20 cellular contexts compared by ENCODE assay signal in genomic region chr5:113218200-113218599, GRCh38.
DNase-seq lines count a peak whose midpoint lies in the region; ATAC-seq, FAIRE-seq and TF ChIP-seq lines count a peak whose summit lies in the region.
"Had no signal": no experiment of that assay in that cellular context is flagged by ENCODE, and none has a peak within 500 bp of the region (broad histone marks: within the 10 kb centered on the region; RNA-seq: fewer than 3 reads in every experiment).

No MANE protein-coding gene starts in this region.

- peaks cover 89% of the 10 kb centered on the region for H3K4me1 ChIP-seq in HUES48 (ENCODE audit: control insufficient read depth, insufficient read depth, low read length)
- H3K4me1 ChIP-seq in kidney (ENCODE audit: control insufficient read depth in 1 of 2, insufficient read depth in 1 of 2, low read depth in 1 of 2, low read length in 2 of 2): peaks cover 3 to 8% of the 10 kb centered on the region in 2 donors

- TF ChIP-seq CTCF in WERI-Rb-1 (IDR thresholded peaks at IDR 0.05; ENCODE audit: low read depth, low read length) (no peak), kidney (IDR thresholded peaks at IDR 0.05; ENCODE audit: borderline replicate concordance, extremely low read depth, insufficient read depth) (no peak)

- ATAC-seq in sciatic nerve (peak; percentile 32), GM21786 (IDR thresholded peaks at IDR 0.05; ENCODE audit: unreplicated experiment) (no peak)
- ATAC-seq: CD8-positive, alpha-beta T cell; gastroesophageal sphincter; K562; natural killer cell treated with Interleukin-12 subunit alpha and Interleukin-12 subunit beta and Interleukin-15 and Interleukin-18, amount 100 ng/mL, for 72 hours; upper lobe of right lung had no signal

- FAIRE-seq in kidney (lab: Jason Lieb, UNC): no peak
- FAIRE-seq: K562 had no signal

- H3K9me3 ChIP-seq in HUES48 (ENCODE audit: control insufficient read depth, insufficient read depth, low read length) (no peaks in the 10 kb centered on the region), WERI-Rb-1 (ENCODE audit: severe bottlenecking) (no peaks in the 10 kb centered on the region), kidney (ENCODE audit: control insufficient read depth in 1 of 2, low read length in 2 of 2) (no peaks in the 10 kb centered on the region)
- H3K9me3 ChIP-seq: gastroesophageal sphincter, SJCRH30, upper lobe of right lung had no signal

- DNase-seq in WERI-Rb-1 (peak; percentile 88), kidney (no peak), sciatic nerve (ENCODE audit: low spot score) (no peak), DMS53 (lab: John Stamatoyannopoulos, UW) (no peak)
- DNase-seq in stimulated activated naive CD4-positive, alpha-beta T cell (lab: John Stamatoyannopoulos, UW): no peak
- DNase-seq: activated CD8-positive, alpha-beta memory T cell treated with anti-CD3 and anti-CD28 coated beads for 24 hours; brain microvascular endothelial cell; CD8-positive, alpha-beta T cell; EL; GM23248; NCI-H187 treated with DMSO at 0.1 percent for 48 hours; OCI-M1; SJCRH30; upper lobe of right lung had no signal

- peak overlapping the region; percentile 45 for H3K27ac ChIP-seq in HUES48 (ENCODE audit: low read depth, low read length)
- peak overlapping the region; percentile 92 for H3K27ac ChIP-seq in WERI-Rb-1
- H3K27ac ChIP-seq in kidney (ENCODE audit: low read depth in 2 of 2, low read length in 2 of 2): peak overlapping the region in 1 of 2 donors; percentile 28
- H3K27ac ChIP-seq: brain microvascular endothelial cell, epithelial cell of prostate, gastroesophageal sphincter, GM23248, SJCRH30 had no signal

- no peaks in the 10 kb centered on the region for H3K36me3 ChIP-seq in HUES48 (ENCODE audit: control insufficient read depth, insufficient read depth, low read length)
- peaks cover 24% of the 10 kb centered on the region for H3K36me3 ChIP-seq in WERI-Rb-1
- H3K36me3 ChIP-seq in kidney (ENCODE audit: control insufficient read depth in 1 of 2, insufficient read depth in 2 of 2, low read length in 2 of 2): no peaks in the 10 kb centered on the region
- H3K36me3 ChIP-seq: brain microvascular endothelial cell, gastroesophageal sphincter, SJCRH30, upper lobe of right lung had no signal

- no peaks in the 10 kb centered on the region for H3K27me3 ChIP-seq in HUES48 (ENCODE audit: control insufficient read depth, insufficient read depth, low read length)
- no peaks in the 10 kb centered on the region for H3K27me3 ChIP-seq in WERI-Rb-1 (ENCODE audit: insufficient read depth, low read depth, severe bottlenecking)
- H3K27me3 ChIP-seq: brain microvascular endothelial cell, gastroesophageal sphincter, SJCRH30, upper lobe of right lung had no signal

- H3K4me3 ChIP-seq in HUES48 (ENCODE audit: low read depth, low read length): no peak overlapping the region
- peak overlapping the region; percentile 36 for H3K4me3 ChIP-seq in WERI-Rb-1 (ENCODE audit: low read depth, low read length)
- H3K4me3 ChIP-seq in kidney (ENCODE audit: low read length in 2 of 2): peak overlapping the region; percentile 43 to 45
- H3K4me3 ChIP-seq: gastroesophageal sphincter, GM23248, K562, SJCRH30, upper lobe of right lung had no signal

- intact Hi-C loops in kidney (cut with DNase I) (no loop called here), sciatic nerve (cut with DNase I) (no loop called here)

- H3K9ac ChIP-seq in HUES48 (ENCODE audit: low read depth, low read length) (no peak overlapping the region), kidney (ENCODE audit: low read length in 2 of 2) (peak overlapping the region in 1 of 2 donors; percentile 17)
- H3K9ac ChIP-seq: GM23248 had no signal
